8 cellular contexts compared by ENCODE assay signal in genomic region chrX:120251471-120252011, GRCh38. TPM values are rescaled to one million over a fixed set of nuclear protein-coding genes. Genes with fewer than 3 reads are reported as not detected.
A peak's percentile ranks its signal among the peaks of the same experiment; 100 is the strongest.
DNase-seq lines count a peak whose midpoint lies in the region; ATAC-seq, FAIRE-seq and TF ChIP-seq lines count a peak whose summit lies in the region.

No MANE protein-coding gene starts in this region.

- H3K79me2 ChIP-seq in H1 (ENCODE audit: control insufficient read depth in 1 of 2, insufficient read depth in 2 of 2, low read length in 2 of 2) (peaks cover 0 to 12% of the 10 kb centered on the region in 2 experiments; a peak in 2 of 4 replicates), mesendoderm (ENCODE audit: control insufficient read depth, insufficient read depth, low read length) (peaks cover 6% of the 10 kb centered on the region)

- intact Hi-C loops in activated B cell treated with CpG ODN at 0.5 μM for 24 hours (cut with micrococcal nuclease) = loop anchor here (2.0 to 10.0 kb wide), 2 partner anchors 217 to 373 kb away; partner anchors contain the start of gene LAMP2

- H2BK5ac ChIP-seq in H1 (ENCODE audit: low read depth, low read length) = no peak overlapping the region
- H2BK5ac ChIP-seq in mesendoderm (ENCODE audit: low read length) = no peak overlapping the region

- H3K4me1 ChIP-seq in H1 (replicated peaks in 1 of 4; ENCODE audit: control insufficient read depth in 3 of 4, insufficient read depth in 4 of 4, low read length in 3 of 4) (no peaks in the 10 kb centered on the region), mesendoderm (ENCODE audit: control insufficient read depth, low read depth, low read length) (no peaks in the 10 kb centered on the region)

- H3K18ac ChIP-seq in H1 (ENCODE audit: extremely low read depth, low read length) (no peak overlapping the region), mesendoderm (ENCODE audit: low read length) (peak overlapping the region; percentile 56)

- H4K5ac ChIP-seq in H1 (ENCODE audit: insufficient read length, low read depth, low read length) (no peak overlapping the region), mesendoderm (ENCODE audit: low read length) (no peak overlapping the region)

- H3K36me3 Mint-ChIP-seq in activated B cell treated with CpG ODN at 0.5 μM for 24 hours (ENCODE audit: low read depth) = peaks cover 29% of the 10 kb centered on the region

- H3K4me3 Mint-ChIP-seq in activated B cell treated with CpG ODN at 0.5 μM for 24 hours = peak overlapping the region; percentile 93

- peaks cover 14% of the 10 kb centered on the region for H3K4me1 Mint-ChIP-seq in activated B cell treated with CpG ODN at 0.5 μM for 24 hours

- H2BK12ac ChIP-seq in H1 (ENCODE audit: low read depth, low read length) = no peak overlapping the region

- FAIRE-seq in H1 (lab: Jason Lieb, UNC) = no peak

- peak overlapping the region; percentile 86 for H3K27ac Mint-ChIP-seq in activated B cell treated with CpG ODN at 0.5 μM for 24 hours

- H3K27me3 Mint-ChIP-seq in activated B cell treated with CpG ODN at 0.5 μM for 24 hours = no peaks in the 10 kb centered on the region

- POLR2A ChIA-PET in activated B cell treated with CpG ODN at 0.5 μM for 24 hours (lab: Charles Lee) (interaction anchor here (0.6 to 2.0 kb wide), 9 partner anchors 11 to 310 kb away, joined by 3 to 21 read pairs (median 6); partner anchors contain the start of genes CUL4B and TMEM255A), H1 (lab: Charles Lee; ENCODE audit: partially characterized antibody) (interaction anchor here (0.6 to 1.8 kb wide), 6 partner anchors 9 to 646 kb away, joined by 3 to 6 read pairs (median 3); no protein-coding TSS in a partner anchor)

- H3K4me2 ChIP-seq in H1 (ENCODE audit: insufficient read depth in 1 of 2, low read depth in 2 of 2, low read length in 2 of 2) (peak overlapping the region; percentile 71 to 94), mesendoderm (ENCODE audit: low read length) (peak overlapping the region; percentile 46)

- H2BK120ac ChIP-seq in H1 (replicated peaks; ENCODE audit: low read depth, low read length) = no peak overlapping the region
- no peak overlapping the region for H2BK120ac ChIP-seq in mesendoderm (ENCODE audit: low read depth, low read length)

- no peak for TF ChIP-seq POLR2A in H1 (IDR thresholded peaks at IDR 0.05; ENCODE audit: control extremely low read depth in 1 of 2, low read depth in 2 of 2, low read length in 2 of 2)

- no peaks in the 10 kb centered on the region for H3K9me3 Mint-ChIP-seq in activated B cell treated with CpG ODN at 0.5 μM for 24 hours

- H3K56ac ChIP-seq in H1 (replicated peaks; ENCODE audit: insufficient read length, low read depth, low read length) (peak overlapping the region; percentile 30), mesendoderm (ENCODE audit: low read length) (peak overlapping the region; percentile 95)

- in situ Hi-C loops in GM13977 (cut with MboI; ENCODE audit: low pct_unique_long_range_greater_than_20kb, low sequenced_read_pairs, unreplicated experiment) = no loop called here

- H3K9me3 ChIP-seq in H1 (ENCODE audit: insufficient read depth in 2 of 2, low read depth in 1 of 2, low read length in 1 of 2) = no peaks in the 10 kb centered on the region

- no peak overlapping the region for H2AFZ ChIP-seq in H1 (ENCODE audit: low read length)

- no peaks in the 10 kb centered on the region; a peak in 2 of 7 replicates for H3K27me3 ChIP-seq in H1 (replicated peaks in 1 of 4; ENCODE audit: control insufficient read depth in 3 of 4, extremely low read depth in 1 of 4, insufficient read depth in 3 of 4, low read length in 3 of 4)
- no peaks in the 10 kb centered on the region for H3K27me3 ChIP-seq in mesendoderm (ENCODE audit: insufficient read depth, low read length, poor library complexity)

- H4K8ac ChIP-seq in H1 (ENCODE audit: extremely low read depth, insufficient read depth, low read length) (peak overlapping the region; percentile 93; the same call in 1 of the 2 replicates), mesendoderm (ENCODE audit: low read depth, low read length) (no peak overlapping the region)

- no peak for TF ChIP-seq EP300 in H1 (IDR thresholded peaks at IDR 0.05; ENCODE audit: borderline replicate concordance in 1 of 2, low read depth in 2 of 2, low read length in 2 of 2)

- no peak overlapping the region for H2BK20ac ChIP-seq in H1 (ENCODE audit: low read length)

- TF ChIP-seq CTCF in LNCaP clone FGC (IDR thresholded peaks at IDR 0.05; ENCODE audit: control insufficient read depth, extremely low read depth, insufficient read depth) (no peak), activated B cell treated with CpG ODN at 0.5 μM for 24 hours (IDR thresholded peaks at IDR 0.05) (no peak), H1 (IDR thresholded peaks at IDR 0.05; ENCODE audit: control extremely low read depth in 1 of 3, insufficient read depth in 1 of 3, low read depth in 1 of 3, low read length in 3 of 3) (no peak), GM13977 (IDR thresholded peaks at IDR 0.05; ENCODE audit: extremely low read depth, insufficient read depth, missing control alignments) (no peak)

- no peak overlapping the region for H3K14ac ChIP-seq in H1 (ENCODE audit: insufficient read length)

- H3K27ac ChIP-seq in H1 (ENCODE audit: low read depth, low read length) (no peak overlapping the region), mesendoderm (ENCODE audit: low read depth, low read length) (no peak overlapping the region)

- H3K23me2 ChIP-seq in H1 (ENCODE audit: low read depth, low read length) = no peaks in the 10 kb centered on the region; the same call in 1 of the 2 replicates

- no peak for TF ChIP-seq RAD21 in H1 (IDR thresholded peaks at IDR 0.05 in 1 of 2, conservative IDR thresholded peaks at IDR 0.05 in 1 of 2; ENCODE audit: low read depth in 2 of 2, low read length in 2 of 2)

- no peaks in the 10 kb centered on the region for H3K79me1 ChIP-seq in H1 (ENCODE audit: low read depth, low read length)
- H3K79me1 ChIP-seq in mesendoderm (ENCODE audit: low read length) = no peaks in the 10 kb centered on the region

- no peak overlapping the region for H2BK15ac ChIP-seq in H1 (ENCODE audit: low read length)
- H2BK15ac ChIP-seq in mesendoderm (replicated peaks; ENCODE audit: low read depth) = no peak overlapping the region

- H3K4ac ChIP-seq in H1 (replicated peaks; ENCODE audit: insufficient read length, low read depth, low read length) = peak overlapping the region; percentile 69
- H3K4ac ChIP-seq in mesendoderm (ENCODE audit: low read depth, low read length) = no peak overlapping the region

- H3K36me3 ChIP-seq in H1 (ENCODE audit: control insufficient read depth in 2 of 4, insufficient read depth in 4 of 4, low read length in 3 of 4) = peaks cover 0 to 20% (median 9%) of the 10 kb centered on the region in 4 experiments; a peak in 5 of 8 replicates
- no peaks in the 10 kb centered on the region for H3K36me3 ChIP-seq in mesendoderm (ENCODE audit: control insufficient read depth, insufficient read depth, low read length)

- CTCF ChIA-PET in activated B cell treated with CpG ODN at 0.5 μM for 24 hours (lab: Charles Lee) (interaction anchor here (1.1 to 1.6 kb wide), 2 partner anchors 18 to 57 kb away, joined by 4 to 8 read pairs; no protein-coding TSS in a partner anchor), H1 (lab: Charles Lee; ENCODE audit: partially characterized antibody) (interaction anchor here (1.0 to 1.7 kb wide), 6 partner anchors 11 to 50 kb away, joined by 3 to 8 read pairs (median 4); no protein-coding TSS in a partner anchor)

- H2AK5ac ChIP-seq in H1 (ENCODE audit: low read depth, low read length) (no peak overlapping the region), mesendoderm (ENCODE audit: low read length) (no peak overlapping the region)

- H3K4me3 ChIP-seq in LNCaP clone FGC (ENCODE audit: low read depth, low read length) = peak overlapping the region; percentile 73
- peak overlapping the region; percentile 78 to 95 (median 88) for H3K4me3 ChIP-seq in H1 (ENCODE audit: extremely low read depth in 1 of 4, insufficient read depth in 2 of 4, low read depth in 3 of 4, low read length in 4 of 4)
- peak overlapping the region; percentile 89 for H3K4me3 ChIP-seq in mesendoderm (ENCODE audit: low read length)

- H3K23ac ChIP-seq in H1 (ENCODE audit: insufficient read length) (no peak overlapping the region), mesendoderm (ENCODE audit: low read length) (no peak overlapping the region)

- 6% methylated on average over 9 of the region's 28 CpGs; no CpG with 5 or more reads in 1 of the 2 experiments for WGBS in H1 (ENCODE audit: extremely low coverage in 1 of 2, insufficient coverage in 1 of 2, insufficient read length in 1 of 2, insufficient replicate concordance in 2 of 2, low coverage in 1 of 2, low lambda C conversion rate in 2 of 2, missing lambda C conversion rate in 1 of 2), 2 experiments
- WGBS in mesendoderm (ENCODE audit: extremely low coverage, insufficient coverage, low lambda C conversion rate) = no CpG with 5 or more reads among the region's 28 CpGs

- no peaks in the 10 kb centered on the region for H4K20me1 ChIP-seq in H1 (replicated peaks in 1 of 2; ENCODE audit: control insufficient read depth in 1 of 2, insufficient read depth in 2 of 2, low read length in 2 of 2)

- no peak overlapping the region for H4K91ac ChIP-seq in H1 (replicated peaks; ENCODE audit: insufficient read length, low read length)

- DNase-seq in GM03348 (ENCODE audit: low spot score) = peak; percentile 26
- no peak for DNase-seq in LNCaP clone FGC (ENCODE audit: low read depth)
- no peak for DNase-seq in activated B cell treated with CpG ODN at 0.5 μM for 24 hours
- DNase-seq in H1 (ENCODE audit: low read depth in 1 of 2, low spot score in 2 of 2) = no peak
- DNase-seq in mesendoderm = no peak
- peak; percentile 30 for DNase-seq in superior temporal gyrus (ENCODE audit: extremely low spot score)
- no peak for DNase-seq in T-helper 9 cell
- DNase-seq in GM13977 (ENCODE audit: low spot score) = no peak

- no peak for ATAC-seq in activated B cell treated with CpG ODN at 0.5 μM for 24 hours (ENCODE audit: low read depth)

- H3K9ac ChIP-seq in H1 (replicated peaks in 1 of 4; ENCODE audit: extremely low read depth in 1 of 4, low read depth in 3 of 4, low read length in 3 of 4) = peak overlapping the region; percentile 62 to 92 (median 76)
- peak overlapping the region; percentile 94 for H3K9ac ChIP-seq in mesendoderm (ENCODE audit: low read length)

RNA-seq across cellular contexts. Expression of gene ZBTB33, which starts 0.9 kb away (rescaled TPM):
- total RNA-seq in activated B cell treated with CpG ODN at 0.5 μM for 24 hours = 17.4 and 19.8 TPM in 2 replicates
- 14.4 and 14.9 TPM in 2 replicates for total RNA-seq in H1 (2021; fragmentation: NEBNext Ultra II Directional; extraction: Animal tissue kit (Norgen Biotek cat#: 25700))
- 2.4 and 3.4 TPM in 2 replicates for polyA plus RNA-seq in H1 (2011; rRNA removed)
- 4.2 TPM for polyA plus RNA-seq in H1 (2011; cell fraction: cytosol; rRNA removed)
- polyA plus RNA-seq in H1 (2011; cell fraction: nucleus; rRNA removed) = 2.4 TPM
- polyA plus RNA-seq in H1 (2012, experiment 1 of 2) = 5.5 to 9.8 TPM (median 6.3 TPM) in 4 replicates
- polyA plus RNA-seq in H1 (2012, experiment 2 of 2) = 0.37 TPM
- 7.0 TPM for polyA plus RNA-seq in H1 (2013, experiment 1 of 2)
- 6.1 TPM for polyA plus RNA-seq in H1 (2013, experiment 2 of 2)
- polyA minus RNA-seq in H1 (2011; rRNA and poly(A)+ RNA removed) = 13.4 and 25.4 TPM in 2 replicates
- 11.0 TPM for polyA minus RNA-seq in H1 (2011; cell fraction: cytosol; rRNA and poly(A)+ RNA removed)
- polyA minus RNA-seq in H1 (2011; cell fraction: nucleus; rRNA and poly(A)+ RNA removed) = 14.7 TPM
- polyA plus RNA-seq in mesendoderm (2013, experiment 1 of 2) = 11.0 TPM
- 11.1 TPM for polyA plus RNA-seq in mesendoderm (2013, experiment 2 of 2)

RNA-seq across cellular contexts. Expression of gene TMEM255A, which starts 59.7 kb away (rescaled TPM):
- total RNA-seq in activated B cell treated with CpG ODN at 0.5 μM for 24 hours = 0.18 and 0.51 TPM in 2 replicates
- 0.23 and 0.73 TPM in 2 replicates for total RNA-seq in H1 (2021; fragmentation: NEBNext Ultra II Directional; extraction: Animal tissue kit (Norgen Biotek cat#: 25700))
- polyA plus RNA-seq in H1 (2011; rRNA removed) = 1.1 and 2.3 TPM in 2 replicates
- 1.3 TPM for polyA plus RNA-seq in H1 (2011; cell fraction: cytosol; rRNA removed)
- 0.63 TPM for polyA plus RNA-seq in H1 (2011; cell fraction: nucleus; rRNA removed)
- polyA plus RNA-seq in H1 (2012, experiment 1 of 2) = 0.87 to 2.3 TPM (median 1.4 TPM) in 4 replicates
- polyA plus RNA-seq in H1 (2012, experiment 2 of 2) = 0.16 TPM
- 0.14 TPM for polyA plus RNA-seq in H1 (2013, experiment 1 of 2)
- polyA plus RNA-seq in H1 (2013, experiment 2 of 2) = 0.06 TPM
- polyA minus RNA-seq in H1 (2011; rRNA and poly(A)+ RNA removed) = 2.4 and 2.9 TPM in 2 replicates
- polyA minus RNA-seq in H1 (2011; cell fraction: cytosol; rRNA and poly(A)+ RNA removed) = 0.88 TPM
- 0.60 TPM for polyA minus RNA-seq in H1 (2011; cell fraction: nucleus; rRNA and poly(A)+ RNA removed)
- polyA plus RNA-seq in mesendoderm (2013, experiment 1 of 2) = 0.94 TPM
- polyA plus RNA-seq in mesendoderm (2013, experiment 2 of 2) = 0.91 TPM

Comparison
In these comparisons a context has a peak if more than half of its experiments do, and no peak if none do; other contexts are left out.
1. DNase-seq: peak in GM03348 (single experiment) and superior temporal gyrus (single experiment); none in LNCaP clone FGC (single experiment), activated B cell treated with CpG ODN at 0.5 μM for 24 hours (single experiment), H1 (0 of 2), mesendoderm (single experiment), T-helper 9 cell (single experiment) and GM13977 (single experiment).
2. Peak in every context shown above with its lines, with median percentiles within 50 percentile points of each other: H3K4me3 ChIP-seq.